Comparison of ENCODE assay signal across 2 cellular contexts in the genomic region with DNA sequence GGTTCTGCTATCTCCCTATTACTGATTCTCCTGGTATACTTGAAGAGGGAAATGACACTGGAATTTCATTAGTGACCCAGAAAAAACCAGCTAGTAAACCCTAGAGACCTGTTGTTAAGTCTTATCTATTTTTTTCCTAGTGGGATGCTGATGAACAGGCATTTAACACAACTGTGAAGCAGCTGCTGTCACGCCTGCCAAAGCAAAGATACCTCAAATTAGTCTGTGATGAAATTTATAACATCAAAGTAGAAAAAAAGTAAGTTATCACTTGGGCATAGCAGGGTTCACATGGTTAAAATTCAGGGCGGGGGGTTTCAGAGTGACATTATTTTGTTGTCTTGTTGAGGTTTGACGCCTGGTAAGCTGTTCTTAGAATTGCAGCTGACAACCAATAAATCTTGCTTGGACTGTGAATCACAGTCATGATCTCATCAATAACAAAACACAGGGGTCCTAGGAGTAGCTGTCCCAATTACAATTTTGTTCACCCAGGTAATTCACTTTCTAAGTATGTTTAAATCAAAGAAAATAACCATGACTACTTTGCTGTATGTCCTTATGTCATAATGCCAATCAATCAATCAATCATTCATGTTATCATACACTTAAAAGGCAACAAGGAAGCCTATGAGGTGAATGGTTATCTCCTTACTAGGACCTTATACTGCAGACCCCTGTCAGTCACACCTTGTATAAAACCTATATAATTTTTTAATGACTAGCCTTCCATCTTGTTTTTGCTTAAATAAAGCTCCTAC.
A peak's percentile ranks its signal among the peaks of the same experiment; 100 is the strongest.
TF ChIP-seq lines count a peak whose summit lies in the region.

No MANE protein-coding gene starts in this region.

TF ChIP-seq in K562, 482 proteins besides CTCF, POLR2A, EP300 and RAD21:
- TF ChIP-seq USF2 (CRISPR knock-in tag; IDR thresholded peaks at IDR 0.05) (no peak), ZNF695 (CRISPR knock-in tag; IDR thresholded peaks at IDR 0.05) (no peak), MEIS2 (IDR thresholded peaks at IDR 0.05; ENCODE audit: partially characterized antibody) (peak; percentile 79), PKNOX1 (IDR thresholded peaks at IDR 0.05) (peak; percentile 58), PTBP1 (IDR thresholded peaks at IDR 0.05; ENCODE audit: low read depth, low read length) (no peak), PBX2 (CRISPR knock-in tag; IDR thresholded peaks at IDR 0.05; ENCODE audit: low read depth) (no peak), PBX2 (tag; conservative IDR thresholded peaks at IDR 0.05; ENCODE audit: low read depth) (peak; percentile 80)

TF ChIP-seq in neural cell, 6 proteins besides CTCF, POLR2A, EP300 and RAD21:
- no peak for TF ChIP-seq SMC3 (conservative IDR thresholded peaks at IDR 0.05; ENCODE audit: poor library complexity)
- no peak for TF ChIP-seq MXI1 (conservative IDR thresholded peaks at IDR 0.05; ENCODE audit: poor library complexity, severe bottlenecking)
- TF ChIP-seq POLR2AphosphoS5 (IDR thresholded peaks at IDR 0.05) = no peak
